In the genomic region with DNA sequence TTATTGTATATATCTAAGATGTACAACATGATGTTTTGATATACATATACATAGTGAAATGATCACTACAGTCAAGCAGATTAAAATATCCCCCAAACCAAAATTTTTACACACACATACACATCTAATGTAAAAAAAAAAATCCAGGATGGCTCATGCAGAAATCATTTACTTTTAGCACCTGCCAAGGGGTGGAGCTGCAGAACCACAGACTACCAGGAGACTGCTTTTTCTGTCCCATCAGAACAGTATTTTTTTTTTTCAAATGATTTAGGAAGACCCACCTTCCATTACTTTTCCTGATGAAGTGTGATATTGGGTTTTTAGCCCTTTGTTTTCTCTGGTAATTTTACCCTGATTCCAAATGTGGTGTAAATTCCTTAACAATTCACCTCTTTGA, we compare ENCODE assay signal across 1 cellular context.
TF ChIP-seq lines count a peak whose summit lies in the region.

No MANE protein-coding gene starts in this region.

TF ChIP-seq in SK-N-SH treated with all-trans-retinoic acid at 6 μM for 48 hours, 23 proteins besides CTCF, POLR2A, EP300 and RAD21 (continued from another document):
- TF ChIP-seq, protein P1, sequence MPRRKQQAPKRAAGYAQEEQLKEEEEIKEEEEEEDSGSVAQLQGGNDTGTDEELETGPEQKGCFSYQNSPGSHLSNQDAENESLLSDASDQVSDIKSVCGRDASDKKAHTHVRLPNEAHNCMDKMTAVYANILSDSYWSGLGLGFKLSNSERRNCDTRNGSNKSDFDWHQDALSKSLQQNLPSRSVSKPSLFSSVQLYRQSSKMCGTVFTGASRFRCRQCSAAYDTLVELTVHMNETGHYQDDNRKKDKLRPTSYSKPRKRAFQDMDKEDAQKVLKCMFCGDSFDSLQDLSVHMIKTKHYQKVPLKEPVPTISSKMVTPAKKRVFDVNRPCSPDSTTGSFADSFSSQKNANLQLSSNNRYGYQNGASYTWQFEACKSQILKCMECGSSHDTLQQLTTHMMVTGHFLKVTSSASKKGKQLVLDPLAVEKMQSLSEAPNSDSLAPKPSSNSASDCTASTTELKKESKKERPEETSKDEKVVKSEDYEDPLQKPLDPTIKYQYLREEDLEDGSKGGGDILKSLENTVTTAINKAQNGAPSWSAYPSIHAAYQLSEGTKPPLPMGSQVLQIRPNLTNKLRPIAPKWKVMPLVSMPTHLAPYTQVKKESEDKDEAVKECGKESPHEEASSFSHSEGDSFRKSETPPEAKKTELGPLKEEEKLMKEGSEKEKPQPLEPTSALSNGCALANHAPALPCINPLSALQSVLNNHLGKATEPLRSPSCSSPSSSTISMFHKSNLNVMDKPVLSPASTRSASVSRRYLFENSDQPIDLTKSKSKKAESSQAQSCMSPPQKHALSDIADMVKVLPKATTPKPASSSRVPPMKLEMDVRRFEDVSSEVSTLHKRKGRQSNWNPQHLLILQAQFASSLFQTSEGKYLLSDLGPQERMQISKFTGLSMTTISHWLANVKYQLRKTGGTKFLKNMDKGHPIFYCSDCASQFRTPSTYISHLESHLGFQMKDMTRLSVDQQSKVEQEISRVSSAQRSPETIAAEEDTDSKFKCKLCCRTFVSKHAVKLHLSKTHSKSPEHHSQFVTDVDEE (CRISPR knock-in tag; IDR thresholded peaks at IDR 0.05): no peak
- TF ChIP-seq ARNTL (CRISPR knock-in tag; IDR thresholded peaks at IDR 0.05; ENCODE audit: borderline replicate concordance, low read depth) (no peak), SNAI2 (CRISPR knock-in tag; IDR thresholded peaks at IDR 0.05) (no peak), ZNF8 (CRISPR knock-in tag; IDR thresholded peaks at IDR 0.05) (no peak), ZNF565 (CRISPR knock-in tag; conservative IDR thresholded peaks at IDR 0.05; ENCODE audit: low read depth) (no peak), CSDC2 (CRISPR knock-in tag; IDR thresholded peaks at IDR 0.05) (no peak), ZNF70 (CRISPR knock-in tag; IDR thresholded peaks at IDR 0.05) (no peak), ISL1 (CRISPR knock-in tag; IDR thresholded peaks at IDR 0.05) (no peak)
- TF ChIP-seq, protein P2, sequence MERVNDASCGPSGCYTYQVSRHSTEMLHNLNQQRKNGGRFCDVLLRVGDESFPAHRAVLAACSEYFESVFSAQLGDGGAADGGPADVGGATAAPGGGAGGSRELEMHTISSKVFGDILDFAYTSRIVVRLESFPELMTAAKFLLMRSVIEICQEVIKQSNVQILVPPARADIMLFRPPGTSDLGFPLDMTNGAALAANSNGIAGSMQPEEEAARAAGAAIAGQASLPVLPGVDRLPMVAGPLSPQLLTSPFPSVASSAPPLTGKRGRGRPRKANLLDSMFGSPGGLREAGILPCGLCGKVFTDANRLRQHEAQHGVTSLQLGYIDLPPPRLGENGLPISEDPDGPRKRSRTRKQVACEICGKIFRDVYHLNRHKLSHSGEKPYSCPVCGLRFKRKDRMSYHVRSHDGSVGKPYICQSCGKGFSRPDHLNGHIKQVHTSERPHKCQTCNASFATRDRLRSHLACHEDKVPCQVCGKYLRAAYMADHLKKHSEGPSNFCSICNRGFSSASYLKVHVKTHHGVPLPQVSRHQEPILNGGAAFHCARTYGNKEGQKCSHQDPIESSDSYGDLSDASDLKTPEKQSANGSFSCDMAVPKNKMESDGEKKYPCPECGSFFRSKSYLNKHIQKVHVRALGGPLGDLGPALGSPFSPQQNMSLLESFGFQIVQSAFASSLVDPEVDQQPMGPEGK (CRISPR knock-in tag; IDR thresholded peaks at IDR 0.05; ENCODE audit: borderline replicate concordance): no peak
- TF ChIP-seq, protein P3, sequence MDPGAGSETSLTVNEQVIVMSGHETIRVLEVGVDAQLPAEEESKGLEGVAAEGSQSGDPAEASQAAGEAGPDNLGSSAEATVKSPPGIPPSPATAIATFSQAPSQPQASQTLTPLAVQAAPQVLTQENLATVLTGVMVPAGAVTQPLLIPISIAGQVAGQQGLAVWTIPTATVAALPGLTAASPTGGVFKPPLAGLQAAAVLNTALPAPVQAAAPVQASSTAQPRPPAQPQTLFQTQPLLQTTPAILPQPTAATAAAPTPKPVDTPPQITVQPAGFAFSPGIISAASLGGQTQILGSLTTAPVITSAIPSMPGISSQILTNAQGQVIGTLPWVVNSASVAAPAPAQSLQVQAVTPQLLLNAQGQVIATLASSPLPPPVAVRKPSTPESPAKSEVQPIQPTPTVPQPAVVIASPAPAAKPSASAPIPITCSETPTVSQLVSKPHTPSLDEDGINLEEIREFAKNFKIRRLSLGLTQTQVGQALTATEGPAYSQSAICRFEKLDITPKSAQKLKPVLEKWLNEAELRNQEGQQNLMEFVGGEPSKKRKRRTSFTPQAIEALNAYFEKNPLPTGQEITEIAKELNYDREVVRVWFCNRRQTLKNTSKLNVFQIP (CRISPR knock-in tag; IDR thresholded peaks at IDR 0.05; ENCODE audit: borderline replicate concordance, low read depth): no peak
- TF ChIP-seq, protein P4, sequence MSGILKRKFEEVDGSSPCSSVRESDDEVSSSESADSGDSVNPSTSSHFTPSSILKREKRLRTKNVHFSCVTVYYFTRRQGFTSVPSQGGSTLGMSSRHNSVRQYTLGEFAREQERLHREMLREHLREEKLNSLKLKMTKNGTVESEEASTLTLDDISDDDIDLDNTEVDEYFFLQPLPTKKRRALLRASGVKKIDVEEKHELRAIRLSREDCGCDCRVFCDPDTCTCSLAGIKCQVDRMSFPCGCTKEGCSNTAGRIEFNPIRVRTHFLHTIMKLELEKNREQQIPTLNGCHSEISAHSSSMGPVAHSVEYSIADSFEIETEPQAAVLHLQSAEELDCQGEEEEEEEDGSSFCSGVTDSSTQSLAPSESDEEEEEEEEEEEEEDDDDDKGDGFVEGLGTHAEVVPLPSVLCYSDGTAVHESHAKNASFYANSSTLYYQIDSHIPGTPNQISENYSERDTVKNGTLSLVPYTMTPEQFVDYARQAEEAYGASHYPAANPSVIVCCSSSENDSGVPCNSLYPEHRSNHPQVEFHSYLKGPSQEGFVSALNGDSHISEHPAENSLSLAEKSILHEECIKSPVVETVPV (CRISPR knock-in tag; IDR thresholded peaks at IDR 0.05): no peak
